ENCODE assay signal across 10 cellular contexts in the genomic region with DNA sequence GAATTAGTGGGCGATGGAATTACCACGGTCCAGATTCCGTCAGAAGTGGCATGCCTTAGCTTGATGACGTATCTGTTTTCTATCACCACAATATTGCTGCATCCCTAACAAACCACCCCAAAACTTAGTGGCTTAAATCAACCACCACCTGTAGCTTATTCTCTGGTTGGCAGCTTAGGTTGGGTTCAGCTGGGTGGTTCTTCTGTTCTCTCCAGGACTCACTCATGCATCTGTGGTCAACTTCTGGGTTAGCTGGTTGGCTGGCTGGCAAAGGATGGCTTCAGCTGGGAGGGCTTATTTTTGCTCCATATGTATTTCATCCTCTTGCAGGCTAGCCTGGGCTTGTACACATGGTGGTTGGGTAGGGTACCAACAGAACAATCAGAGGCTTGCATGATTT. TPM values are rescaled to one million over a fixed set of nuclear protein-coding genes. Genes with fewer than 3 reads are reported as not detected.
"Had no signal": no experiment of that assay in that cellular context is flagged by ENCODE, and none has a peak within 500 bp of the region (broad histone marks: within the 10 kb centered on the region; RNA-seq: fewer than 3 reads in every experiment).

No MANE protein-coding gene starts in this region.

- H3K4me3 ChIP-seq: GM23248, HAP-1 had no signal

- DNase-seq: GM23248, GOT3, H7, H9, HCEC 1CT, HFFc6 had no signal

- H3K27ac ChIP-seq: GM23248 had no signal

- H2AFZ ChIP-seq: GM23248 had no signal

- H3K9me3 ChIP-seq: HAP-1 had no signal

- ATAC-seq: HCT116 had no signal

- FAIRE-seq: H1, H54 had no signal

- H3K9me3 Mint-ChIP-seq: HFFc6 had no signal

- H3K4me1 ChIP-seq: HAP-1 had no signal

- H3K36me3 ChIP-seq: HAP-1 had no signal

- H3K27ac Mint-ChIP-seq: H9, HFFc6 had no signal

- H3K4me3 Mint-ChIP-seq: H9, HFFc6 had no signal

- H3K9ac ChIP-seq: GM23248 had no signal

RNA-seq across cellular contexts. Expression of gene ITGA9, which starts 11.2 kb away (rescaled TPM):
- total RNA-seq: HFFc6 had no signal
- polyA plus RNA-seq: GM23248 had no signal
